In the genomic region with DNA sequence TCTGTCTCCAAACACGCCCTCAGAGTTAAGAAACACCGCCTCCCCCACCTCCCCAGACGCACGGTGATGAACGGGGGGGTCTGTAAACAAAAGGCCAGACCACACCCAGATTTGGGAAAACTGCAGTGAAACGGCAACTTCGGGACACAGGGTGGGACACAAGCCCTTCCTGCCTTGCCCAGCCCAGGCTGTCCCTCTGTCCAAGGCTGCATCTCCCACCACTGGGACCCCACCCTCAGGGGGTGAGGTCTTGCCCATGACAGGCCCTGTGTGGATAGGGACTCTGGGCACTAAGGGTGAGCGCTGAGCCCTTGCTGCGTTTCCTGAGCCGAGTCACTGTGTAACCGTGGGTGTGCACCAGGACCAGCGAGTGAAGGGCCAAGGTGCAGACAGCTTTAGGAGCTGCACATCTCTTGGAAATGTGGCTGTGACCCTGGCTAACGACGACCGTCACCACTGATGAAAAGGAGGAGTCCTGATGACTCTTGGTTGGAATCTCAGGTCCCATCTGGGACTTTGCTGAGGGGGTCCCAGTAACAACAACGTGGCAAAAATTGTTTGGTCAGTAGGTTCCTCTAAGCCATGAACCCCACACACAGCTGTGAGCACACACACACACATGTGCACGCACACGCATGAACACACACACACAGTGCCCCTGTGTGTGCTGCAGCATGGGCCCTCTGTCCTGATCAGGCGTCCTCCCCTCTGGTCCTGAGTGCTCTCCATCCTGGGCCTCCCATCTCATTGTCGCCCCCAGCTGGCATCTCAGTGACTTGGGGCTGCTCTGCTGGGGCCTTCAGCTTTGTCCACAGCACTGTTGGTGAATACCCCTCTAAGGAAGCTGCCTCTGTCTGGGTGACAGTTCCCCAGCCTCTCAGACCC, we compare ENCODE assay signal across 23 cellular contexts.
DNase-seq lines count a peak whose midpoint lies in the region; ATAC-seq and TF ChIP-seq lines count a peak whose summit lies in the region.
"Had no signal": no experiment of that assay in that cellular context is flagged by ENCODE, and none has a peak within 500 bp of the region (broad histone marks: within the 10 kb centered on the region; RNA-seq: fewer than 3 reads in every experiment).

No MANE protein-coding gene starts in this region.

- intact Hi-C loops in MCF 10A (cut with micrococcal nuclease), result no loop called here
- intact Hi-C loops in mammary epithelial cell (cut with micrococcal nuclease), result no loop called here
- intact Hi-C loops in OCI-LY7 (cut with micrococcal nuclease; ENCODE audit: unreplicated experiment), result no loop called here
- intact Hi-C loops in upper lobe of right lung (cut with DNase I), result no loop called here

- H3K9me2 ChIP-seq in OCI-LY7 (ENCODE audit: insufficient read depth, low read length), result no peaks in the 10 kb centered on the region

- dilution Hi-C loops in mammary epithelial cell (cut with HindIII; ENCODE audit: low sequenced_read_pairs), result no loop called here

- ATAC-seq in upper lobe of right lung (peak; percentile 4), GM21576 (IDR thresholded peaks at IDR 0.05; ENCODE audit: unreplicated experiment) (no peak), GM19395 (IDR thresholded peaks at IDR 0.05; ENCODE audit: unreplicated experiment) (no peak)
- ATAC-seq: A549; CD8-positive, alpha-beta T cell had no signal

- H3K4me1 Mint-ChIP-seq in MCF 10A (ENCODE audit: insufficient read depth, unreplicated experiment) (no peaks in the 10 kb centered on the region), glutamatergic neuron (ENCODE audit: low read depth, unreplicated experiment) (peaks cover 60% of the 10 kb centered on the region)

- H3K9me3 ChIP-seq in mammary epithelial cell (replicated peaks; ENCODE audit: insufficient read depth, low read length) (no peaks in the 10 kb centered on the region), OCI-LY7 (ENCODE audit: low read length) (no peaks in the 10 kb centered on the region), upper lobe of right lung (no peaks in the 10 kb centered on the region)
- H3K9me3 ChIP-seq: A549, neutrophil, right atrium auricular region had no signal

- POLR2A ChIA-PET in MCF 10A (lab: Yijun Ruan, JAX), result no interaction called here
- POLR2A ChIA-PET in OCI-LY7 (lab: Charles Lee), result no interaction called here

- H3K9me3 Mint-ChIP-seq in MCF 10A (ENCODE audit: unreplicated experiment) (no peaks in the 10 kb centered on the region), glutamatergic neuron (ENCODE audit: unreplicated experiment) (peaks cover 27% of the 10 kb centered on the region)
- H3K9me3 Mint-ChIP-seq: activated naive CD4-positive, alpha-beta T cell treated with anti-CD3 and anti-CD28 coated beads, Interleukin-2, amount 50 U/mL, for 24 hours; CD8-positive, alpha-beta T cell; memory B cell had no signal

- 96% methylated on average over 16 of the region's 20 CpGs for WGBS in mammary epithelial cell (ENCODE audit: low coverage, missing lambda C conversion rate)

- H3K27ac ChIP-seq in mammary epithelial cell (ENCODE audit: insufficient read depth, low read depth, low read length) (no peak overlapping the region), OCI-LY7 (ENCODE audit: low read depth, low read length, poor library complexity, severe bottlenecking) (no peak overlapping the region), upper lobe of right lung (no peak overlapping the region)
- H3K27ac ChIP-seq: A549, neutrophil, right atrium auricular region had no signal

- no peaks in the 10 kb centered on the region for H4K20me1 ChIP-seq in mammary epithelial cell (ENCODE audit: insufficient read depth, low read length)
- H4K20me1 ChIP-seq in OCI-LY7 (ENCODE audit: insufficient read depth, low read length), result no peaks in the 10 kb centered on the region

- H2AFZ ChIP-seq in mammary epithelial cell (ENCODE audit: low read depth, low read length) (no peak overlapping the region), OCI-LY7 (ENCODE audit: low read length) (no peak overlapping the region)

- H3K27me3 ChIP-seq in mammary epithelial cell (ENCODE audit: insufficient read depth, low read length), result no peaks in the 10 kb centered on the region
- H3K27me3 ChIP-seq in upper lobe of right lung, result no peaks in the 10 kb centered on the region
- H3K27me3 ChIP-seq: neutrophil, right atrium auricular region had no signal

- no peaks in the 10 kb centered on the region for H3K27me3 Mint-ChIP-seq in MCF 10A (ENCODE audit: insufficient read depth, unreplicated experiment)
- H3K27me3 Mint-ChIP-seq in glutamatergic neuron (ENCODE audit: unreplicated experiment), result peaks cover 16% of the 10 kb centered on the region
- H3K27me3 Mint-ChIP-seq: activated naive CD4-positive, alpha-beta T cell treated with anti-CD3 and anti-CD28 coated beads, Interleukin-2, amount 50 U/mL, for 24 hours; dendritic cell treated with granulocyte-macrophage colony-stimulating factor and Interleukin-4, amounts not matched to agents 40 ng/mL and 50 ng/mL, for 4 days; memory B cell had no signal

- H3K4me2 ChIP-seq in mammary epithelial cell (ENCODE audit: insufficient read depth, low read depth, low read length) (no peak overlapping the region), OCI-LY7 (ENCODE audit: low read length) (no peak overlapping the region)
- H3K4me2 ChIP-seq: A549 had no signal

- H3K79me2 ChIP-seq in mammary epithelial cell (ENCODE audit: insufficient read depth, low read length) (no peaks in the 10 kb centered on the region), OCI-LY7 (ENCODE audit: insufficient read depth, low read depth, low read length) (no peaks in the 10 kb centered on the region)

- CTCF ChIA-PET in MCF 10A (lab: Yijun Ruan, JAX), result no interaction called here
- CTCF ChIA-PET in mammary epithelial cell (lab: Charles Lee; ENCODE audit: low non-redundant PET), result no interaction called here
- CTCF ChIA-PET in OCI-LY7 (lab: Charles Lee; ENCODE audit: unreplicated experiment), result no interaction called here

- BruUV-seq in MCF 10A (replicated peaks; lab: Mats Ljungman, UMichigan) (no TSS peak), mammary epithelial cell (replicated peaks; lab: Mats Ljungman, UMichigan) (no TSS peak), OCI-LY7 (replicated peaks; lab: Mats Ljungman, UMichigan) (no TSS peak)

- DNase-seq in MCF 10A (ENCODE audit: unreplicated experiment) (peak; percentile 4), mammary epithelial cell (no peak), OCI-LY7 (ENCODE audit: low spot score) (no peak), glutamatergic neuron (peak; percentile 16), upper lobe of right lung (peak; percentile 54), KG1 (lab: John Stamatoyannopoulos, UW) (no peak)
- DNase-seq: activated CD4-positive, alpha-beta T cell treated with anti-CD3 and anti-CD28 coated beads, Interleukin-2, amount 50 U/mL, for 4 hours; activated T-cell treated with anti-CD3 and anti-CD28 coated beads, Interleukin-2, amount 50 U/mL, for 1 hour; CD8-positive, alpha-beta T cell; erythroblast; MV-4-11; NCI-H2081; NCI-H510A treated with DMSO at 0.1 percent for 48 hours; stimulated activated naive CD4-positive, alpha-beta T cell treated with Interleukin-2 at 50 U/mL for 16 hours; trophoblast cell had no signal

- no peak overlapping the region for H3K9ac ChIP-seq in mammary epithelial cell (ENCODE audit: insufficient read depth, low read length)

- in situ Hi-C loops in mammary epithelial cell (cut with MboI; ENCODE audit: low sequenced_read_pairs in 2 of 2), result no loop called here

- H3K27ac Mint-ChIP-seq in MCF 10A (ENCODE audit: low read depth, unreplicated experiment) (no peak overlapping the region), glutamatergic neuron (ENCODE audit: unreplicated experiment) (peak overlapping the region; percentile 90)
- H3K27ac Mint-ChIP-seq: activated naive CD4-positive, alpha-beta T cell treated with anti-CD3 and anti-CD28 coated beads, Interleukin-2, amount 50 U/mL, for 24 hours; dendritic cell treated with granulocyte-macrophage colony-stimulating factor and Interleukin-4, amounts not matched to agents 40 ng/mL and 50 ng/mL, for 4 days; memory B cell had no signal

- H3K4me1 ChIP-seq in mammary epithelial cell (ENCODE audit: insufficient read depth, low read length), result no peaks in the 10 kb centered on the region
- H3K4me1 ChIP-seq in OCI-LY7 (ENCODE audit: insufficient read depth, low read length, poor library complexity, severe bottlenecking), result no peaks in the 10 kb centered on the region
- H3K4me1 ChIP-seq in upper lobe of right lung, result peaks cover 18% of the 10 kb centered on the region
- H3K4me1 ChIP-seq: A549 had no signal

- peaks cover 88% of the 10 kb centered on the region for H3K36me3 Mint-ChIP-seq in MCF 10A (ENCODE audit: insufficient read depth, unreplicated experiment)
- H3K36me3 Mint-ChIP-seq in glutamatergic neuron (ENCODE audit: unreplicated experiment), result peaks cover 11% of the 10 kb centered on the region
- H3K36me3 Mint-ChIP-seq: CD8-positive, alpha-beta T cell had no signal

- peaks cover 4% of the 10 kb centered on the region for H3K36me3 ChIP-seq in mammary epithelial cell (ENCODE audit: insufficient read depth, low read length)
- no peaks in the 10 kb centered on the region for H3K36me3 ChIP-seq in OCI-LY7 (ENCODE audit: insufficient read depth, low read length)
- peaks cover 68% of the 10 kb centered on the region for H3K36me3 ChIP-seq in upper lobe of right lung

- TF ChIP-seq CTCF in MCF 10A (IDR thresholded peaks at IDR 0.05; ENCODE audit: unreplicated experiment) (no peak), mammary epithelial cell (conservative IDR thresholded peaks at IDR 0.05 in 1 of 2, IDR thresholded peaks at IDR 0.05 in 1 of 2; ENCODE audit: extremely low read depth in 1 of 2, insufficient read depth in 1 of 2, low read depth in 1 of 2, low read length in 2 of 2) (no peak), OCI-LY7 (conservative IDR thresholded peaks at IDR 0.05; ENCODE audit: low read length) (peak; percentile 49), glutamatergic neuron (IDR thresholded peaks at IDR 0.05; ENCODE audit: partially characterized antibody, unreplicated experiment) (no peak), upper lobe of right lung (IDR thresholded peaks at IDR 0.05) (peak; percentile 7)

- H3K4me3 ChIP-seq in mammary epithelial cell (replicated peaks in 1 of 3; ENCODE audit: insufficient read depth in 1 of 3, low read depth in 2 of 3, low read length in 3 of 3), result no peak overlapping the region
- no peak overlapping the region for H3K4me3 ChIP-seq in OCI-LY7 (ENCODE audit: low read depth, low read length, poor library complexity, severe bottlenecking)
- no peak overlapping the region for H3K4me3 ChIP-seq in upper lobe of right lung
- H3K4me3 ChIP-seq: A549, right atrium auricular region had no signal

- H3K4me3 Mint-ChIP-seq in MCF 10A (ENCODE audit: unreplicated experiment) (no peak overlapping the region), glutamatergic neuron (ENCODE audit: unreplicated experiment) (peak overlapping the region; percentile 18)
- H3K4me3 Mint-ChIP-seq: activated naive CD4-positive, alpha-beta T cell treated with anti-CD3 and anti-CD28 coated beads, Interleukin-2, amount 50 U/mL, for 24 hours; CD8-positive, alpha-beta T cell; dendritic cell treated with granulocyte-macrophage colony-stimulating factor and Interleukin-4, amounts not matched to agents 40 ng/mL and 50 ng/mL, for 4 days; memory B cell had no signal

Comparison
In these comparisons a context has a peak if more than half of its experiments do, and no peak if none do; other contexts are left out.
1. DNase-seq: peak in MCF 10A (single experiment), glutamatergic neuron (single experiment) and upper lobe of right lung (single experiment); none in mammary epithelial cell (single experiment), OCI-LY7 (single experiment) and KG1 (single experiment).
2. CTCF ChIP-seq: peak in OCI-LY7 (single experiment) and upper lobe of right lung (single experiment); none in MCF 10A (single experiment), mammary epithelial cell (0 of 2) and glutamatergic neuron (single experiment).